8 cellular contexts compared by ENCODE assay signal in genomic region chr1:147599362-147600118, GRCh38.
DNase-seq lines count a peak whose midpoint lies in the region; ATAC-seq lines count a peak whose summit lies in the region.

No MANE protein-coding gene starts in this region.

- DNase-seq in NCI-H226 (peak; percentile 82), islet precursor cell (peak; percentile 99)
- DNase-seq in activated CD4-positive, CD25-positive, alpha-beta regulatory T cell (lab: John Stamatoyannopoulos, UW), result peak; percentile 94 to 99 (median 98)
- DNase-seq in central memory CD4-positive, alpha-beta T cell, result peak; percentile 94
- DNase-seq in stimulated activated CD4-positive, alpha-beta T cell treated with anti-CD3 and anti-CD28 coated beads, Interleukin-12 subunit alpha, Interleukin-12 subunit beta, amount 100 ng/mL, for 24 hours (ENCODE audit: low read depth in 2 of 2), result peak; percentile 92 to 95

- peaks cover 12% of the 10 kb centered on the region for H3K4me1 ChIP-seq in ACC112 (ENCODE audit: control insufficient read depth, insufficient read depth, low read length, unreplicated experiment)

- H3K4me3 ChIP-seq in ACC112 (ENCODE audit: low read depth, low read length), result peak overlapping the region; percentile 81

- no peak overlapping the region for H3K27ac ChIP-seq in ACC112 (ENCODE audit: low read depth, low read length)

- ATAC-seq in GM19025 (IDR thresholded peaks at IDR 0.05; ENCODE audit: low read depth, unreplicated experiment) (peak; percentile 79), HG03196 (IDR thresholded peaks at IDR 0.05; ENCODE audit: unreplicated experiment) (peak; percentile 77)

- no peaks in the 10 kb centered on the region for H3K36me3 ChIP-seq in ACC112 (ENCODE audit: insufficient read depth, low read length)

- peaks cover 30% of the 10 kb centered on the region for H3K27me3 ChIP-seq in ACC112 (ENCODE audit: insufficient read depth, low read length)

- no peaks in the 10 kb centered on the region for H3K79me2 ChIP-seq in ACC112 (ENCODE audit: control insufficient read depth, insufficient read depth, low read length, unreplicated experiment)

- H2AFZ ChIP-seq in ACC112 (ENCODE audit: low read length, unreplicated experiment), result peak overlapping the region; percentile 74
